Comparison of ENCODE assay signal across 18 cellular contexts in the genomic region with DNA sequence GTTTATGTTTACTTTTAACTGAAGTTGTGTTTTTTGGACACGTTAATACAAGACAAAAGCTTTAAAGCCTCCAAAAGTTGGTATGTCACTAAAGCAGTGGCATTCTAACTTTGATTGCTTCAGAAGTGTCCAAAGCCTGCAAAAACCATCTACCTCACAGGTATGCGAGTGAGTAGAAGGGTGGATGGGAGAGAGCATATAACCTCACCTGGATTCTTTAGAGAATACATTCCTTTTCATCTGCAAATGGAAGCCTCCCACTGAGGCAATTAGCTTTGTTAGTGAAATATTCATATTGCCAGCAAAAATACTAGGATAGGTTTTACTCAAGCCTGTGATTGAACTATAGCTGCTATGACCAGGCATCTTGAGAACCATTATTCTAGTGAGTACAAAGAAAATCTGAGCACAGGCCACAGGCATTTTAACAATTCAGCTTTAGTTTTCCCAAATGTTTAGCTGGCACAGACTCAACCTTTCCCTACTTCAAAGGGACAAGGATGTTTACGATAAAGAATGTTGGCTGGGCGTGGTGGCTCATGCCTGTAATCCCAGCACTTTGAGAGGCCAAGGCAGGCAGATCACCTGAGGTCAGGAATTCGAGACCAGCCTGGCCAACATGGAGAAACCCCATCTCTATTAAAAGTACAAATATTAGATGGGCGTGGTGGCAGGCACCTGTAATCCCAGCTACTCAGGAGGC. TPM values are rescaled to one million over a fixed set of nuclear protein-coding genes. Genes with fewer than 3 reads are reported as not detected.
DNase-seq lines count a peak whose midpoint lies in the region; ATAC-seq and TF ChIP-seq lines count a peak whose summit lies in the region.
"Had no signal": no experiment of that assay in that cellular context is flagged by ENCODE, and none has a peak within 500 bp of the region (broad histone marks: within the 10 kb centered on the region; RNA-seq: fewer than 3 reads in every experiment).

No MANE protein-coding gene starts in this region.

- H3K4me1 ChIP-seq in foreskin keratinocyte (no peaks in the 10 kb centered on the region), mucosa of descending colon (ENCODE audit: low read depth) (no peaks in the 10 kb centered on the region)
- H3K4me1 ChIP-seq: BLaER1 treated with 17β-estradiol and CSF1 and Interleukin-3, amounts not matched to agents 10 nM and 100 nM; uterus had no signal

- ATAC-seq in foreskin keratinocyte (no peak), mucosa of descending colon (peak; percentile 34), left lobe of liver (no peak)
- ATAC-seq: activated CD4-positive, alpha-beta T cell treated with anti-CD3 and anti-CD28 coated beads for 36 hours; natural killer cell had no signal

- no peak overlapping the region for H3K27ac ChIP-seq in foreskin keratinocyte
- H3K27ac ChIP-seq: BLaER1 treated with 17β-estradiol and CSF1 and Interleukin-3, amounts not matched to agents 10 nM and 100 nM; coronary artery; uterus had no signal

- no peaks in the 10 kb centered on the region for H3K36me3 ChIP-seq in mucosa of descending colon (ENCODE audit: low read depth)
- H3K36me3 ChIP-seq: uterus had no signal

- no peaks in the 10 kb centered on the region for H3K9me3 ChIP-seq in mucosa of descending colon
- H3K9me3 ChIP-seq: BLaER1 treated with 17β-estradiol and CSF1 and Interleukin-3, amounts not matched to agents 10 nM and 100 nM; uterus had no signal

- DNase-seq in EH (ENCODE audit: low read depth): peak; percentile 12
- peak; percentile 93 for DNase-seq in M059J (ENCODE audit: low read depth)
- peak; percentile 5 to 13 for DNase-seq in foreskin keratinocyte
- peak in 1 of 3 donors; percentile 47 for DNase-seq in mucosa of descending colon
- no peak for DNase-seq in NCI-H774 (lab: John Stamatoyannopoulos, UW)
- no peak for DNase-seq in NCI-H82 (lab: John Stamatoyannopoulos, UW)
- no peak for DNase-seq in mesenteric fat pad (ENCODE audit: low spot score)
- no peak for DNase-seq in left lobe of liver (ENCODE audit: low spot score)
- DNase-seq: activated CD4-positive, alpha-beta T cell treated with anti-CD3 and anti-CD28 coated beads for 36 hours; activated T-cell treated with anti-CD3 and anti-CD28 coated beads, Interleukin-2, amount 50 U/mL, for 24 hours; HFFc6; natural killer cell; NCI-H446; stimulated activated CD4-positive, alpha-beta T cell treated with anti-CD3 and anti-CD28 coated beads, Interleukin-2, amount 100 ng/mL, for 48 hours; T-helper 1 cell; uterus had no signal

- TF ChIP-seq CTCF in foreskin keratinocyte (conservative IDR thresholded peaks at IDR 0.05) (no peak), mucosa of descending colon (IDR thresholded peaks at IDR 0.05) (no peak)

- H3K4me3 ChIP-seq in mucosa of descending colon: no peak overlapping the region
- H3K4me3 ChIP-seq: BLaER1 treated with 17β-estradiol and CSF1 and Interleukin-3, amounts not matched to agents 10 nM and 100 nM; coronary artery; uterus had no signal

- H3K27me3 ChIP-seq in foreskin keratinocyte: no peaks in the 10 kb centered on the region
- H3K27me3 ChIP-seq: BLaER1 treated with 17β-estradiol and CSF1 and Interleukin-3, amounts not matched to agents 10 nM and 100 nM; uterus had no signal

- intact Hi-C loops in mucosa of descending colon (cut with DNase I, micrococcal nuclease): no loop called here

RNA-seq across cellular contexts. Expression of a gene that starts 39.7 kb away (rescaled TPM):
- 3.6 and 7.9 TPM in 2 replicates for total RNA-seq in M059J (2014; rRNA removed; shearing (Covaris generic))
- 8.3 and 10.2 TPM in 2 replicates for total RNA-seq in foreskin keratinocyte
- 2.4 and 3.0 TPM in 2 replicates for polyA plus RNA-seq in foreskin keratinocyte
- total RNA-seq in mucosa of descending colon: 10 to 100 TPM in 2 of 3 donors, 1 to 10 TPM in 1; 8.3 to 21.1 (median 12.6) TPM
- 0.96 TPM for total RNA-seq in mesenteric fat pad
- total RNA-seq in left lobe of liver: 4.7 TPM

Comparison
In these comparisons a context has a peak if more than half of its experiments do, and no peak if none do; other contexts are left out.
1. DNase-seq: peak in EH (single experiment), M059J (single experiment) and foreskin keratinocyte (2 of 2); none in NCI-H774 (single experiment), NCI-H82 (single experiment), mesenteric fat pad (single experiment) and left lobe of liver (single experiment).